In the genomic region with DNA sequence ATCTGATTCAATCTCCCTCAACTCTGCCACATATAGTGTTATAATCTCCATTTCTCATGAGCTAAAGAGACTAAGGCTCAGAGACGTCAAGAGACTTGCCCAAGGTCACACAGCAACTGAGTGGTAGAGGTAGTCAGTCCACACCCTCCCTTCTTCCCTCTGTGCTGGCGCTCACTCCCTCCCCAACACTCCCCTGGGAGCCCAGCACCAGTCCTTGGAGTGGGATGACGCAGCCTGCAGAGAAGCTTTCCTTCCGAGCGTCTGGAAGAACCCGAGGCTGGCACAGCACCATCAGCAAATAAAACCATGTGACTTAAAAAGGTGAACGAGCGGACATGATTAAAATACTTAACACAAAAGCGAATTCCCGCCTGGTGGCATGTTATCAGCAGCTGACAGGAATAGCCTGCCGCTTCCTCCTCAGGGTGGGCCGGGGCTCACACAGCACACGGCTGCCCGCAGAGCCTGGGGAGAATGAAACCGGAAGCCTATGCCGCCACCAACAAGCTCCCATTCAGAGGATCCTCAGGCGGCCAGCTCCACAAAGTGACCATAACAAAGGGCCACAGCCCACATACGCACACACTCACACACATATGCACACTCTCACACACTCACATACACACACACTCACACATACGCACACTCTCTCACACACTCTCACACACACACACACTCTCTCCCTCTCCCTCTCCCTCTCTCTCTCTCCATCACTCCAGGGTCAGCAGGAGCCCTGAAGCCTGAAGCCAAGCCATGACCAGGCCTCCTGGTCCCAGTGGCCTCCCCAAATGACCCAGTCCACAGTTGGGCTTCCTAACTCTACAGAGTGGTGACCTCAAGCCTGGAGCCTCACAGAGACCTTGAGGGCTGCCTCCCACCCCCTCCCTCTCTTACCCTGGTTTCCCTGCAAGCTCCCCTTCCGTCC, we compare ENCODE assay signal across 1 cellular context.
TF ChIP-seq lines count a peak whose summit lies in the region.

No MANE protein-coding gene starts in this region.

TF ChIP-seq in K562, 482 proteins besides CTCF, POLR2A, EP300 and RAD21 (continued from another document):
- TF ChIP-seq, protein P1, sequence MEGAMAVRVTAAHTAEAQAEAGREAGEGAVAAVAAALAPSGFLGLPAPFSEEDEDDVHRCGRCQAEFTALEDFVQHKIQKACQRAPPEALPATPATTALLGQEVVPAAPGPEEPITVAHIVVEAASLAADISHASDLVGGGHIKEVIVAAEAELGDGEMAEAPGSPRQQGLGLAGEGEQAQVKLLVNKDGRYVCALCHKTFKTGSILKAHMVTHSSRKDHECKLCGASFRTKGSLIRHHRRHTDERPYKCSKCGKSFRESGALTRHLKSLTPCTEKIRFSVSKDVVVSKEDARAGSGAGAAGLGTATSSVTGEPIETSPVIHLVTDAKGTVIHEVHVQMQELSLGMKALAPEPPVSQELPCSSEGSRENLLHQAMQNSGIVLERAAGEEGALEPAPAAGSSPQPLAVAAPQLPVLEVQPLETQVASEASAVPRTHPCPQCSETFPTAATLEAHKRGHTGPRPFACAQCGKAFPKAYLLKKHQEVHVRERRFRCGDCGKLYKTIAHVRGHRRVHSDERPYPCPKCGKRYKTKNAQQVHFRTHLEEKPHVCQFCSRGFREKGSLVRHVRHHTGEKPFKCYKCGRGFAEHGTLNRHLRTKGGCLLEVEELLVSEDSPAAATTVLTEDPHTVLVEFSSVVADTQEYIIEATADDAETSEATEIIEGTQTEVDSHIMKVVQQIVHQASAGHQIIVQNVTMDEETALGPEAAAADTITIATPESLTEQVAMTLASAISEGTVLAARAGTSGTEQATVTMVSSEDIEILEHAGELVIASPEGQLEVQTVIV (CRISPR knock-in tag; IDR thresholded peaks at IDR 0.05; ENCODE audit: borderline replicate concordance) = no peak
- TF ChIP-seq, protein P2, sequence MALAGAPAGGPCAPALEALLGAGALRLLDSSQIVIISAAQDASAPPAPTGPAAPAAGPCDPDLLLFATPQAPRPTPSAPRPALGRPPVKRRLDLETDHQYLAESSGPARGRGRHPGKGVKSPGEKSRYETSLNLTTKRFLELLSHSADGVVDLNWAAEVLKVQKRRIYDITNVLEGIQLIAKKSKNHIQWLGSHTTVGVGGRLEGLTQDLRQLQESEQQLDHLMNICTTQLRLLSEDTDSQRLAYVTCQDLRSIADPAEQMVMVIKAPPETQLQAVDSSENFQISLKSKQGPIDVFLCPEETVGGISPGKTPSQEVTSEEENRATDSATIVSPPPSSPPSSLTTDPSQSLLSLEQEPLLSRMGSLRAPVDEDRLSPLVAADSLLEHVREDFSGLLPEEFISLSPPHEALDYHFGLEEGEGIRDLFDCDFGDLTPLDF (CRISPR knock-in tag; IDR thresholded peaks at IDR 0.05) = no peak
- TF ChIP-seq ZNF174 (CRISPR knock-in tag; IDR thresholded peaks at IDR 0.05) (no peak), WHSC1 (IDR thresholded peaks at IDR 0.05; ENCODE audit: low read length) (no peak), TRIM24 (IDR thresholded peaks at IDR 0.05) (peak; percentile 58 to 59; a peak in 3 of 4 replicates), SIN3A (IDR thresholded peaks at IDR 0.05; ENCODE audit: borderline replicate concordance in 2 of 2, control insufficient read depth in 1 of 2, low read depth in 2 of 2, low read length in 2 of 2) (no peak), NCOR1 (IDR thresholded peaks at IDR 0.05) (peak; percentile 55; the same call in 1 of the 2 replicates), PTBP1 (IDR thresholded peaks at IDR 0.05; ENCODE audit: low read depth, low read length) (peak; percentile 97), KDM4B (IDR thresholded peaks at IDR 0.05; ENCODE audit: borderline replicate concordance in 2 of 2, low read depth in 1 of 2) (no peak), ZKSCAN8 (CRISPR knock-in tag; IDR thresholded peaks at IDR 0.05) (peak; percentile 44; the same call in 1 of the 2 replicates), ZNF384 (IDR thresholded peaks at IDR 0.05; ENCODE audit: low read depth, low read length) (no peak), ZFP1 (CRISPR knock-in tag; IDR thresholded peaks at IDR 0.05) (no peak), ESRRA (IDR thresholded peaks at IDR 0.05; ENCODE audit: borderline replicate concordance, low read depth) (peak; percentile 51; the same call in 1 of the 2 replicates), TFAM (CRISPR knock-in tag; conservative IDR thresholded peaks at IDR 0.05) (no peak), LCOR (CRISPR knock-in tag; IDR thresholded peaks at IDR 0.05) (0 out of 2 replicates have a peak, but pooled peaks have one; percentile 55), CREBBP (IDR thresholded peaks at IDR 0.05; ENCODE audit: low read depth, low read length) (no peak), SAFB2 (IDR thresholded peaks at IDR 0.05; ENCODE audit: borderline replicate concordance, low read depth, low read length, severe bottlenecking) (no peak), KDM5B (IDR thresholded peaks at IDR 0.05; ENCODE audit: insufficient replicate concordance, low read depth, low read length) (no peak), EHMT2 (IDR thresholded peaks at IDR 0.05) (peak; percentile 69), TBP (optimal IDR thresholded peaks at IDR 0.05; ENCODE audit: low read depth, low read length) (peak; percentile 13), NFIX (CRISPR knock-in tag; IDR thresholded peaks at IDR 0.05; ENCODE audit: low read depth) (no peak)
- TF ChIP-seq, protein P3, sequence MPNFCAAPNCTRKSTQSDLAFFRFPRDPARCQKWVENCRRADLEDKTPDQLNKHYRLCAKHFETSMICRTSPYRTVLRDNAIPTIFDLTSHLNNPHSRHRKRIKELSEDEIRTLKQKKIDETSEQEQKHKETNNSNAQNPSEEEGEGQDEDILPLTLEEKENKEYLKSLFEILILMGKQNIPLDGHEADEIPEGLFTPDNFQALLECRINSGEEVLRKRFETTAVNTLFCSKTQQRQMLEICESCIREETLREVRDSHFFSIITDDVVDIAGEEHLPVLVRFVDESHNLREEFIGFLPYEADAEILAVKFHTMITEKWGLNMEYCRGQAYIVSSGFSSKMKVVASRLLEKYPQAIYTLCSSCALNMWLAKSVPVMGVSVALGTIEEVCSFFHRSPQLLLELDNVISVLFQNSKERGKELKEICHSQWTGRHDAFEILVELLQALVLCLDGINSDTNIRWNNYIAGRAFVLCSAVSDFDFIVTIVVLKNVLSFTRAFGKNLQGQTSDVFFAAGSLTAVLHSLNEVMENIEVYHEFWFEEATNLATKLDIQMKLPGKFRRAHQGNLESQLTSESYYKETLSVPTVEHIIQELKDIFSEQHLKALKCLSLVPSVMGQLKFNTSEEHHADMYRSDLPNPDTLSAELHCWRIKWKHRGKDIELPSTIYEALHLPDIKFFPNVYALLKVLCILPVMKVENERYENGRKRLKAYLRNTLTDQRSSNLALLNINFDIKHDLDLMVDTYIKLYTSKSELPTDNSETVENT (CRISPR knock-in tag; IDR thresholded peaks at IDR 0.05) = peak; percentile 58; the same call in 1 of the 2 replicates
- TF ChIP-seq, protein P4, sequence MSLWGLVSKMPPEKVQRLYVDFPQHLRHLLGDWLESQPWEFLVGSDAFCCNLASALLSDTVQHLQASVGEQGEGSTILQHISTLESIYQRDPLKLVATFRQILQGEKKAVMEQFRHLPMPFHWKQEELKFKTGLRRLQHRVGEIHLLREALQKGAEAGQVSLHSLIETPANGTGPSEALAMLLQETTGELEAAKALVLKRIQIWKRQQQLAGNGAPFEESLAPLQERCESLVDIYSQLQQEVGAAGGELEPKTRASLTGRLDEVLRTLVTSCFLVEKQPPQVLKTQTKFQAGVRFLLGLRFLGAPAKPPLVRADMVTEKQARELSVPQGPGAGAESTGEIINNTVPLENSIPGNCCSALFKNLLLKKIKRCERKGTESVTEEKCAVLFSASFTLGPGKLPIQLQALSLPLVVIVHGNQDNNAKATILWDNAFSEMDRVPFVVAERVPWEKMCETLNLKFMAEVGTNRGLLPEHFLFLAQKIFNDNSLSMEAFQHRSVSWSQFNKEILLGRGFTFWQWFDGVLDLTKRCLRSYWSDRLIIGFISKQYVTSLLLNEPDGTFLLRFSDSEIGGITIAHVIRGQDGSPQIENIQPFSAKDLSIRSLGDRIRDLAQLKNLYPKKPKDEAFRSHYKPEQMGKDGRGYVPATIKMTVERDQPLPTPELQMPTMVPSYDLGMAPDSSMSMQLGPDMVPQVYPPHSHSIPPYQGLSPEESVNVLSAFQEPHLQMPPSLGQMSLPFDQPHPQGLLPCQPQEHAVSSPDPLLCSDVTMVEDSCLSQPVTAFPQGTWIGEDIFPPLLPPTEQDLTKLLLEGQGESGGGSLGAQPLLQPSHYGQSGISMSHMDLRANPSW (CRISPR knock-in tag; IDR thresholded peaks at IDR 0.05) = no peak
- TF ChIP-seq, protein P5, sequence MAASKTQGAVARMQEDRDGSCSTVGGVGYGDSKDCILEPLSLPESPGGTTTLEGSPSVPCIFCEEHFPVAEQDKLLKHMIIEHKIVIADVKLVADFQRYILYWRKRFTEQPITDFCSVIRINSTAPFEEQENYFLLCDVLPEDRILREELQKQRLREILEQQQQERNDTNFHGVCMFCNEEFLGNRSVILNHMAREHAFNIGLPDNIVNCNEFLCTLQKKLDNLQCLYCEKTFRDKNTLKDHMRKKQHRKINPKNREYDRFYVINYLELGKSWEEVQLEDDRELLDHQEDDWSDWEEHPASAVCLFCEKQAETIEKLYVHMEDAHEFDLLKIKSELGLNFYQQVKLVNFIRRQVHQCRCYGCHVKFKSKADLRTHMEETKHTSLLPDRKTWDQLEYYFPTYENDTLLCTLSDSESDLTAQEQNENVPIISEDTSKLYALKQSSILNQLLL (CRISPR knock-in tag; IDR thresholded peaks at IDR 0.05; ENCODE audit: borderline replicate concordance) = no peak
